Comparison of ENCODE assay signal across 16 cellular contexts in genomic region chr9:87233916-87234455, GRCh38.
DNase-seq lines count a peak whose midpoint lies in the region; ATAC-seq and TF ChIP-seq lines count a peak whose summit lies in the region.
"Had no signal": no experiment of that assay in that cellular context is flagged by ENCODE, and none has a peak within 500 bp of the region (broad histone marks: within the 10 kb centered on the region; RNA-seq: fewer than 3 reads in every experiment).

No MANE protein-coding gene starts in this region.

- DNase-seq in GM23338 (ENCODE audit: low spot score) = no peak
- no peak for DNase-seq in H9
- peak; percentile 41 for DNase-seq in fibroblast of mammary gland (ENCODE audit: low read depth)
- DNase-seq in DMS79 treated with DMSO at 0.1 percent for 48 hours (lab: John Stamatoyannopoulos, UW) = no peak
- DNase-seq in mesendoderm = no peak
- no peak for DNase-seq in SKM-1 (lab: John Stamatoyannopoulos, UW; ENCODE audit: unreplicated experiment)
- DNase-seq: CD4-positive, CD25-positive, alpha-beta regulatory T cell; Karpas-422; NCI-H1417; NCI-H187; NCI-H226; NCI-H510A treated with DMSO at 0.1 percent for 48 hours; NCI-H748 treated with DMSO at 0.1 percent for 48 hours; Peyer's patch had no signal

- H3K9me3 Mint-ChIP-seq in GM23338 (no peaks in the 10 kb centered on the region), H9 (0 out of 5 replicates have a peak, but pooled peaks cover 0 to 2% of the 10 kb centered on the region in 2 experiments)

- H3F3A ChIP-seq in GM23338 (replicated peaks; ENCODE audit: low read depth) = no peaks in the 10 kb centered on the region

- no peak overlapping the region for H3T11ph ChIP-seq in H9 (ENCODE audit: low read length)

- H3K27ac ChIP-seq in GM23338 (ENCODE audit: low read depth) = no peak overlapping the region
- H3K27ac ChIP-seq in H9 (ENCODE audit: insufficient read length, low read depth, low read length) = no peak overlapping the region
- H3K27ac ChIP-seq in parathyroid adenoma = no peak overlapping the region
- no peak overlapping the region for H3K27ac ChIP-seq in mesendoderm (ENCODE audit: low read depth, low read length)
- H3K27ac ChIP-seq: Peyer's patch, SJSA1 had no signal

- H3K79me2 ChIP-seq in GM23338 (replicated peaks; ENCODE audit: insufficient read depth) (no peaks in the 10 kb centered on the region), H9 (ENCODE audit: insufficient read depth, low read length) (no peaks in the 10 kb centered on the region), parathyroid adenoma (no peaks in the 10 kb centered on the region), mesendoderm (ENCODE audit: control insufficient read depth, insufficient read depth, low read length) (no peaks in the 10 kb centered on the region)

- H3K9me3 ChIP-seq in H9 (ENCODE audit: control insufficient read depth, low read depth, low read length) (no peaks in the 10 kb centered on the region), parathyroid adenoma (ENCODE audit: control insufficient read depth, low read length) (no peaks in the 10 kb centered on the region)
- H3K9me3 ChIP-seq: Peyer's patch, SJSA1 had no signal

- H3K18ac ChIP-seq in H9 (ENCODE audit: insufficient read length, low read depth, low read length) = peak overlapping the region; percentile 1
- H3K18ac ChIP-seq in mesendoderm (ENCODE audit: low read length) = no peak overlapping the region

- no peaks in the 10 kb centered on the region for H3K23me2 ChIP-seq in H9 (ENCODE audit: insufficient read length, low read depth, low read length, poor library complexity, severe bottlenecking)

- H3K36me3 Mint-ChIP-seq in GM23338 (ENCODE audit: low read depth) = no peaks in the 10 kb centered on the region
- 0 out of 7 replicates have a peak, but pooled peaks cover 0 to 5% (median 0%) of the 10 kb centered on the region in 3 experiments for H3K36me3 Mint-ChIP-seq in H9 (ENCODE audit: insufficient read depth in 1 of 3, low read depth in 3 of 3)
- H3K36me3 Mint-ChIP-seq: CD4-positive, CD25-positive, alpha-beta regulatory T cell had no signal

- H3K27ac Mint-ChIP-seq in GM23338 = no peak overlapping the region
- H3K27ac Mint-ChIP-seq in H9 = peak overlapping the region in 1 of 3 experiments; percentile 7; a peak in 1 of 7 replicates
- H3K27ac Mint-ChIP-seq: CD4-positive, CD25-positive, alpha-beta regulatory T cell had no signal

- ATAC-seq in GM23338 = no peak

- H2BK120ac ChIP-seq in H9 (ENCODE audit: low read depth, low read length, poor library complexity, severe bottlenecking) = no peak overlapping the region
- no peak overlapping the region for H2BK120ac ChIP-seq in mesendoderm (ENCODE audit: low read depth, low read length)

- H4K91ac ChIP-seq in H9 (ENCODE audit: insufficient read length, low read depth, low read length) = no peak overlapping the region

- no peak overlapping the region for H3K23ac ChIP-seq in H9 (ENCODE audit: insufficient read length, low read depth, low read length)
- H3K23ac ChIP-seq in mesendoderm (ENCODE audit: low read length) = no peak overlapping the region

- H3K9me2 ChIP-seq in GM23338 (ENCODE audit: insufficient read depth) = no peaks in the 10 kb centered on the region

- H3K36me3 ChIP-seq in GM23338 (ENCODE audit: insufficient read depth) (no peaks in the 10 kb centered on the region), parathyroid adenoma (ENCODE audit: control insufficient read depth, insufficient read depth, low read length) (no peaks in the 10 kb centered on the region), mesendoderm (ENCODE audit: control insufficient read depth, insufficient read depth, low read length) (no peaks in the 10 kb centered on the region)
- H3K36me3 ChIP-seq: Peyer's patch, SJSA1 had no signal

- no peak overlapping the region for H3K4me2 ChIP-seq in GM23338
- H3K4me2 ChIP-seq in H9 (ENCODE audit: insufficient read depth, insufficient read length, low read length) = no peak overlapping the region
- H3K4me2 ChIP-seq in parathyroid adenoma (ENCODE audit: low read length) = peak overlapping the region; percentile 53
- H3K4me2 ChIP-seq in mesendoderm (ENCODE audit: low read length) = no peak overlapping the region

- H4K20me1 ChIP-seq in GM23338 (replicated peaks; ENCODE audit: insufficient read depth) (no peaks in the 10 kb centered on the region), H9 (ENCODE audit: control insufficient read depth, insufficient read depth, insufficient read length) (no peaks in the 10 kb centered on the region)

- H3K56ac ChIP-seq in H9 (ENCODE audit: insufficient read length, low read depth, low read length) (no peak overlapping the region), mesendoderm (ENCODE audit: low read length) (no peak overlapping the region)

- H3K9ac ChIP-seq in H9 (ENCODE audit: extremely low read depth, insufficient read length, low read length) (no peak overlapping the region), parathyroid adenoma (no peak overlapping the region), mesendoderm (ENCODE audit: low read length) (no peak overlapping the region)

- no peak for TF ChIP-seq CTCF in GM23338 (conservative IDR thresholded peaks at IDR 0.05; ENCODE audit: low read depth in 2 of 2)
- no peak for TF ChIP-seq CTCF in H9 (conservative IDR thresholded peaks at IDR 0.05)
- no peak for TF ChIP-seq CTCF in fibroblast of mammary gland (conservative IDR thresholded peaks at IDR 0.05; ENCODE audit: control insufficient read depth, insufficient read depth, low read depth, low read length)
- no peak for TF ChIP-seq CTCF in parathyroid adenoma (IDR thresholded peaks at IDR 0.05)

- H3K14ac ChIP-seq in H9 (ENCODE audit: insufficient read depth, low read length) = no peak overlapping the region

- H2BK20ac ChIP-seq in H9 (ENCODE audit: low read depth, low read length, poor library complexity, severe bottlenecking) = no peak overlapping the region

- H3K4ac ChIP-seq in H9 (ENCODE audit: low read depth, low read length) (no peak overlapping the region), mesendoderm (ENCODE audit: low read depth, low read length) (no peak overlapping the region)

- WGBS in H9 (ENCODE audit: extremely low coverage, insufficient read length, low lambda C conversion rate) = no CpG with 5 or more reads among the region's 15 CpGs
- no CpG with 5 or more reads among the region's 15 CpGs for WGBS in mesendoderm (ENCODE audit: extremely low coverage, insufficient coverage, low lambda C conversion rate)

- H3K4me3 Mint-ChIP-seq in GM23338 (no peak overlapping the region), H9 (no peak overlapping the region)
- H3K4me3 Mint-ChIP-seq: CD4-positive, CD25-positive, alpha-beta regulatory T cell had no signal

- H3K27me3 ChIP-seq in GM23338 (ENCODE audit: insufficient read depth) (no peaks in the 10 kb centered on the region), H9 (ENCODE audit: insufficient read depth, low read length) (no peaks in the 10 kb centered on the region), parathyroid adenoma (ENCODE audit: control insufficient read depth, insufficient read depth, low read length) (no peaks in the 10 kb centered on the region), mesendoderm (ENCODE audit: insufficient read depth, low read length, poor library complexity) (no peaks in the 10 kb centered on the region)
- H3K27me3 ChIP-seq: Peyer's patch, SJSA1 had no signal

- H3K4me1 ChIP-seq in GM23338 (ENCODE audit: insufficient read depth) (no peaks in the 10 kb centered on the region; the same call in 1 of the 2 replicates), H9 (ENCODE audit: insufficient read depth, low read length) (no peaks in the 10 kb centered on the region), parathyroid adenoma (no peaks in the 10 kb centered on the region), mesendoderm (ENCODE audit: control insufficient read depth, low read depth, low read length) (no peaks in the 10 kb centered on the region)
- H3K4me1 ChIP-seq: Peyer's patch, SJSA1 had no signal

- H3K27me3 Mint-ChIP-seq in GM23338 (ENCODE audit: insufficient read depth, low read depth, poor library complexity) (peaks cover 2% of the 10 kb centered on the region), H9 (ENCODE audit: low read depth) (peaks cover 2% of the 10 kb centered on the region; the same call in 1 of the 2 replicates)
- H3K27me3 Mint-ChIP-seq: CD4-positive, CD25-positive, alpha-beta regulatory T cell had no signal

- no peak overlapping the region for H2BK12ac ChIP-seq in H9 (ENCODE audit: insufficient read length, low read depth, low read length)

- H2AFZ ChIP-seq in GM23338 (0 out of 2 replicates have a peak overlapping the region, but pooled peaks have one; percentile 1), H9 (ENCODE audit: low read length) (no peak overlapping the region), parathyroid adenoma (no peak overlapping the region)

- H3K4me1 Mint-ChIP-seq in GM23338 (no peaks in the 10 kb centered on the region), H9 (0 out of 4 replicates have a peak, but pooled peaks cover 0 to 2% of the 10 kb centered on the region in 2 experiments)
- H3K4me1 Mint-ChIP-seq: CD4-positive, CD25-positive, alpha-beta regulatory T cell had no signal

- no peaks in the 10 kb centered on the region for H3K79me1 ChIP-seq in H9 (ENCODE audit: insufficient read depth, low read depth, low read length, poor library complexity, severe bottlenecking)
- no peaks in the 10 kb centered on the region for H3K79me1 ChIP-seq in mesendoderm (ENCODE audit: low read length)

- H2AK5ac ChIP-seq in H9 (ENCODE audit: insufficient read length, low read length) = no peak overlapping the region
- H2AK5ac ChIP-seq in mesendoderm (ENCODE audit: low read length) = no peak overlapping the region

- H2BK5ac ChIP-seq in H9 (ENCODE audit: insufficient read length, low read length) (no peak overlapping the region), mesendoderm (ENCODE audit: low read length) (no peak overlapping the region)

- H2BK15ac ChIP-seq in H9 (ENCODE audit: low read depth, low read length) = no peak overlapping the region
- no peak overlapping the region for H2BK15ac ChIP-seq in mesendoderm (replicated peaks; ENCODE audit: low read depth)

- H3K4me3 ChIP-seq in GM23338 (no peak overlapping the region), fibroblast of mammary gland (ENCODE audit: control insufficient read depth, low read depth, low read length) (no peak overlapping the region), parathyroid adenoma (ENCODE audit: low read depth, low read length) (no peak overlapping the region), mesendoderm (ENCODE audit: low read length) (no peak overlapping the region)
- H3K4me3 ChIP-seq: Peyer's patch, SJSA1 had no signal

- H4K8ac ChIP-seq in H9 (replicated peaks; ENCODE audit: insufficient read length, low read depth, low read length) (no peak overlapping the region), mesendoderm (ENCODE audit: low read depth, low read length) (no peak overlapping the region)

- H4K5ac ChIP-seq in H9 (ENCODE audit: insufficient read length, low read depth, low read length) (no peak overlapping the region), mesendoderm (ENCODE audit: low read length) (no peak overlapping the region)

TF ChIP-seq in GM23338, 12 proteins besides CTCF, POLR2A, EP300 and RAD21 (continues in another document):
- TF ChIP-seq ZNF331 (CRISPR knock-in tag; IDR thresholded peaks at IDR 0.05; ENCODE audit: low read depth) (no peak), STAT1 (IDR thresholded peaks at IDR 0.05; ENCODE audit: unreplicated experiment) (no peak), CREB1 (CRISPR knock-in tag; IDR thresholded peaks at IDR 0.05; ENCODE audit: low read depth) (no peak), POLR2AphosphoS5 (IDR thresholded peaks at IDR 0.05; ENCODE audit: low read depth) (no peak)
